14 cellular contexts compared by ENCODE assay signal in genomic region chr2:23549821-23550535, GRCh38.
DNase-seq lines count a peak whose midpoint lies in the region; ATAC-seq, FAIRE-seq and TF ChIP-seq lines count a peak whose summit lies in the region.
"Had no signal": no experiment of that assay in that cellular context is flagged by ENCODE, and none has a peak within 500 bp of the region (broad histone marks: within the 10 kb centered on the region; RNA-seq: fewer than 3 reads in every experiment).

No MANE protein-coding gene starts in this region.

- TF ChIP-seq CTCF in endothelial cell of umbilical vein (IDR thresholded peaks at IDR 0.05; ENCODE audit: extremely low read depth in 1 of 2, insufficient read depth in 1 of 2, low read depth in 1 of 2, low read length in 2 of 2) (no peak), spleen (IDR thresholded peaks at IDR 0.05 in 8 of 11, conservative IDR thresholded peaks at IDR 0.05 in 3 of 11) (no peak), WERI-Rb-1 (IDR thresholded peaks at IDR 0.05; ENCODE audit: low read depth, low read length) (no peak)

- H3K27ac ChIP-seq in endothelial cell of umbilical vein (ENCODE audit: insufficient read depth, low read depth, low read length), result peak overlapping the region; percentile 25
- peak overlapping the region in 5 of 8 donors; percentile 0 to 42 (median 23) for H3K27ac ChIP-seq in spleen
- H3K27ac ChIP-seq in WERI-Rb-1, result no peak overlapping the region
- H3K27ac ChIP-seq: A549 had no signal

- intact Hi-C loops in endothelial cell of umbilical vein (cut with micrococcal nuclease) (no loop called here), spleen (cut with DNase I; ENCODE audit: low total_unique reads) (no loop called here)

- no peak overlapping the region for H2AFZ ChIP-seq in endothelial cell of umbilical vein (ENCODE audit: low read depth, low read length)

- H3K9me1 ChIP-seq in endothelial cell of umbilical vein (replicated peaks; ENCODE audit: control insufficient read depth, extremely low read depth, insufficient read depth, low read length), result no peaks in the 10 kb centered on the region

- no peak overlapping the region for H3K9ac ChIP-seq in endothelial cell of umbilical vein (replicated peaks; ENCODE audit: extremely low read depth, insufficient read depth, low read length)

- H3K27me3 ChIP-seq in endothelial cell of umbilical vein (ENCODE audit: control insufficient read depth in 2 of 2, insufficient read depth in 2 of 2, low read length in 2 of 2), result no peaks in the 10 kb centered on the region
- H3K27me3 ChIP-seq in spleen (replicated peaks in 1 of 7), result no peaks in the 10 kb centered on the region
- no peaks in the 10 kb centered on the region for H3K27me3 ChIP-seq in HAP-1 (ENCODE audit: low read depth)
- H3K27me3 ChIP-seq in WERI-Rb-1 (ENCODE audit: insufficient read depth, low read depth, severe bottlenecking), result no peaks in the 10 kb centered on the region
- H3K27me3 ChIP-seq: tibial artery had no signal

- no peaks in the 10 kb centered on the region for H4K20me1 ChIP-seq in endothelial cell of umbilical vein (replicated peaks; ENCODE audit: control insufficient read depth, extremely low read depth, insufficient read depth, low read length)

- dilution Hi-C loops in endothelial cell of umbilical vein (cut with MboI; ENCODE audit: extremely low pct_ligation_motif_present, low sequenced_read_pairs), result no loop called here

- H3K4me1 ChIP-seq in endothelial cell of umbilical vein (ENCODE audit: control insufficient read depth, extremely low read depth, insufficient read depth, low read length) (peaks cover 31% of the 10 kb centered on the region), spleen (peaks cover 0 to 22% (median 7%) of the 10 kb centered on the region in 6 donors), HAP-1 (no peaks in the 10 kb centered on the region)
- H3K4me1 ChIP-seq: A549 had no signal

- WGBS in spleen, 5 donors, result 48 to 65% (median 55%) methylated on average over 16 to 17 of the region's 17 CpGs

- no peaks in the 10 kb centered on the region for H3K9me3 ChIP-seq in endothelial cell of umbilical vein (replicated peaks; ENCODE audit: control insufficient read depth, insufficient read depth, low read length)
- no peaks in the 10 kb centered on the region for H3K9me3 ChIP-seq in spleen
- H3K9me3 ChIP-seq in HAP-1, result no peaks in the 10 kb centered on the region
- no peaks in the 10 kb centered on the region for H3K9me3 ChIP-seq in WERI-Rb-1 (ENCODE audit: severe bottlenecking)
- H3K9me3 ChIP-seq: A549, tibial artery had no signal

- FAIRE-seq in endothelial cell of umbilical vein (lab: Jason Lieb, UNC), result peak; percentile 59
- FAIRE-seq: A549, colon had no signal

- no peak for ATAC-seq in GM18870 (IDR thresholded peaks at IDR 0.05; ENCODE audit: unreplicated experiment)
- ATAC-seq: A549 had no signal

- POLR2A ChIA-PET in endothelial cell of umbilical vein (lab: Charles Lee), result no interaction called here

- in situ Hi-C loops in HAP-1 (cut with MboI; ENCODE audit: low sequenced_read_pairs), result no loop called here

- H3K4me3 ChIP-seq in endothelial cell of umbilical vein (replicated peaks in 1 of 3; ENCODE audit: insufficient read depth in 1 of 3, low read depth in 1 of 3, low read length in 3 of 3) (no peak overlapping the region), spleen (no peak overlapping the region), HAP-1 (no peak overlapping the region), WERI-Rb-1 (ENCODE audit: low read depth, low read length) (no peak overlapping the region)
- H3K4me3 ChIP-seq: A549, tibial artery had no signal

- TF ChIP-seq POLR2A in endothelial cell of umbilical vein (IDR thresholded peaks at IDR 0.05; ENCODE audit: low read depth, low read length), result no peak
- no peak for TF ChIP-seq POLR2A in spleen (IDR thresholded peaks at IDR 0.05)

- no peak overlapping the region for H3K4me2 ChIP-seq in endothelial cell of umbilical vein (ENCODE audit: insufficient read depth, low read length)
- H3K4me2 ChIP-seq: A549 had no signal

- H3K79me2 ChIP-seq in endothelial cell of umbilical vein (ENCODE audit: control insufficient read depth, insufficient read depth, low read length), result no peaks in the 10 kb centered on the region

- DNase-seq in NCI-H2227 (lab: John Stamatoyannopoulos, UW; ENCODE audit: unreplicated experiment) (peak; percentile 43), NCI-H2227 treated with DMSO at 0.1 percent for 48 hours (lab: John Stamatoyannopoulos, UW) (no peak), RPMI7951 (ENCODE audit: low read depth) (peak; percentile 68), endothelial cell of umbilical vein (ENCODE audit: low read depth, low spot score) (peak; percentile 63), spleen (no peak), HAP-1 (ENCODE audit: low spot score in 2 of 2) (no peak), WERI-Rb-1 (no peak)
- DNase-seq: NCI-H1105 treated with DMSO at 0.1 percent for 48 hours; occipital lobe; stimulated activated CD4-positive, alpha-beta T cell treated with anti-CD3 and anti-CD28 coated beads, Interleukin-15, amount 100 ng/mL, for 24 hours had no signal

- H3K36me3 ChIP-seq in endothelial cell of umbilical vein (ENCODE audit: control insufficient read depth in 2 of 2, extremely low read depth in 1 of 2, insufficient read depth in 2 of 2, low read length in 2 of 2), result no peaks in the 10 kb centered on the region
- H3K36me3 ChIP-seq in spleen, result no peaks in the 10 kb centered on the region
- no peaks in the 10 kb centered on the region for H3K36me3 ChIP-seq in HAP-1 (replicated peaks)
- no peaks in the 10 kb centered on the region for H3K36me3 ChIP-seq in WERI-Rb-1
- H3K36me3 ChIP-seq: tibial artery had no signal

- CTCF ChIA-PET in endothelial cell of umbilical vein (lab: Charles Lee), result interaction anchor here (1.2 kb wide), 1 partner anchor 74 kb away, joined by 3 read pairs; no protein-coding TSS in a partner anchor

- BruUV-seq in endothelial cell of umbilical vein (replicated peaks; lab: Mats Ljungman, UMichigan), result no TSS peak

TF ChIP-seq in endothelial cell of umbilical vein, 7 proteins besides CTCF, POLR2A, EP300 and RAD21:
- no peak for TF ChIP-seq MYC (IDR thresholded peaks at IDR 0.05; ENCODE audit: low read depth, low read length)
- peak; percentile 11 for TF ChIP-seq JUN (IDR thresholded peaks at IDR 0.05; ENCODE audit: borderline replicate concordance, insufficient read depth, insufficient read length, low read depth)
- peak; percentile 32 for TF ChIP-seq FOS (IDR thresholded peaks at IDR 0.05; ENCODE audit: borderline replicate concordance, insufficient read depth, low read length)
TF ChIP-seq in endothelial cell of umbilical vein: peak in this region for 2.

Comparison
In these comparisons a context has a peak if more than half of its experiments do, and no peak if none do; other contexts are left out.
1. DNase-seq: peak in NCI-H2227 (single experiment), RPMI7951 (single experiment) and endothelial cell of umbilical vein (single experiment); none in NCI-H2227 treated with DMSO at 0.1 percent for 48 hours (single experiment), spleen (single experiment), HAP-1 (0 of 2) and WERI-Rb-1 (single experiment).